Comparison of ENCODE assay signal across 16 cellular contexts in the genomic region with DNA sequence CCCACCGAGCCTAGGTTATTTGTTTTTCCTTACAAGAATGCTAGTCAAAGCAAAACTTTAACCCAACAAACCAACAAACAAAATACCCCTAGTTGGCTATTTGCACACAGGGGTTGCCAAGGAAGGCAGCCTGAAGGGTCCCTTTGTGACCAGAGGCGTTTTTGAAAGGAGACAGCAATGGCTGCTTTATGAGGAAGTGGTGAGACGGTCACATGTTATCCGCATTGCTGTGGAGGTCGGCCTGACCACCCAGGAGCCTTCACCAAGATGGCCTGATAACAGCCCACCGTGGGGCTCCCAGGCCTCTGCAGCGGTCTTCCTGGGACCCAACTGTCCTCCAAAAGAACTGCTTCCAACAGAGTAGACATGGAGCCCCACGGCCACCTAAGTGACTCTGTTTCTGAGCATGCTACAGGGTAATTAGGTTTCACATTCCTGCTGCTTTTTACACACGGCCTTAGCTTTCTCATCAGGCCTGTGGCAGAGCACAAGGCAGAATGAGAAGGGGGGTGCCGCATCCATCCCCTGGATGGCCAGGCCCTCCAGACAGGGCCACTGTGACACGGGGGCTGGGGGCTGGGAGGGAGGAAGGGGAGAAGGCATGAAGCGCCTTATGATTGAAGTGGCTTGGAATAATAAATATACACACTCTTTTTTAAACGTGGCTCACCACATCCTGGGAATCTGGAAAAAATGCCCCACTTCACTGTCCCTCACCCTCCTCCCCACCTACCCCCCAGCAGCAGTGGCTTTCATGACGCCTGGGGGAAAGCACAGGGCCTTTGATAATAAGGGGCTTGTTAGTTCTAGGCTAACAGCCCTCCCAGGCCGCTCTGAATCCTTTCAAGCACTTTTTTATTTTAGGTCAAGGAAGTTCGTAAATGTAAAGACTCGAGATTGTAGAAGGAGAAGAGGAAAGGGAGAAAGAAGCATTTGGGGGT.
DNase-seq lines count a peak whose midpoint lies in the region; TF ChIP-seq lines count a peak whose summit lies in the region.
"Had no signal": no experiment of that assay in that cellular context is flagged by ENCODE, and none has a peak within 500 bp of the region (broad histone marks: within the 10 kb centered on the region; RNA-seq: fewer than 3 reads in every experiment).

No MANE protein-coding gene starts in this region.

- H4K20me1 ChIP-seq in Karpas-422 (ENCODE audit: insufficient read depth, low read depth, low read length): no peaks in the 10 kb centered on the region
- H4K20me1 ChIP-seq in neural progenitor cell (ENCODE audit: low read depth): no peaks in the 10 kb centered on the region

- no peak overlapping the region for H3K4me3 Mint-ChIP-seq in neural progenitor cell
- H3K4me3 Mint-ChIP-seq: activated B cell treated with CpG ODN at 0.5 μM for 24 hours; activated naive CD4-positive, alpha-beta T cell treated with anti-CD3 and anti-CD28 coated beads, Interleukin-2, amount 50 U/mL, for 24 hours; CD14-positive monocyte; natural killer cell; stimulated activated naive CD8-positive, alpha-beta T cell treated with anti-CD3 and anti-CD28 coated beads, Interleukin-15, Interleukin-2, amounts not matched to agents 100 ng/mL and 50 ng/mL, for 24 hours had no signal

- TF ChIP-seq CTCF in neural progenitor cell (IDR thresholded peaks at IDR 0.05): no peak

- in situ Hi-C loops in ACHN (cut with HindIII; ENCODE audit: low pct_ligation_motif_present, low pct_unique_long_range_greater_than_20kb, low sequenced_read_pairs): no loop called here

- H3F3A ChIP-seq in neural progenitor cell (ENCODE audit: low read depth): peaks cover 27% of the 10 kb centered on the region

- H3K27ac ChIP-seq in Karpas-422 (ENCODE audit: low read length) (no peak overlapping the region), neural progenitor cell (no peak overlapping the region)
- H3K27ac ChIP-seq: parathyroid adenoma, SK-N-MC, thyroid gland had no signal

- H3K9me3 Mint-ChIP-seq in neural progenitor cell: no peaks in the 10 kb centered on the region
- H3K9me3 Mint-ChIP-seq: activated B cell treated with CpG ODN at 0.5 μM for 24 hours; activated naive CD4-positive, alpha-beta T cell treated with anti-CD3 and anti-CD28 coated beads, Interleukin-2, amount 50 U/mL, for 24 hours; natural killer cell; stimulated activated naive CD8-positive, alpha-beta T cell treated with anti-CD3 and anti-CD28 coated beads, Interleukin-15, Interleukin-2, amounts not matched to agents 100 ng/mL and 50 ng/mL, for 24 hours had no signal

- H3K36me3 Mint-ChIP-seq in neural progenitor cell: no peaks in the 10 kb centered on the region
- H3K36me3 Mint-ChIP-seq: CD14-positive monocyte, natural killer cell had no signal

- no peak overlapping the region for H3K27ac Mint-ChIP-seq in neural progenitor cell
- H3K27ac Mint-ChIP-seq: activated B cell treated with CpG ODN at 0.5 μM for 24 hours; activated naive CD4-positive, alpha-beta T cell treated with anti-CD3 and anti-CD28 coated beads, Interleukin-2, amount 50 U/mL, for 24 hours; CD14-positive monocyte; natural killer cell; stimulated activated naive CD8-positive, alpha-beta T cell treated with anti-CD3 and anti-CD28 coated beads, Interleukin-15, Interleukin-2, amounts not matched to agents 100 ng/mL and 50 ng/mL, for 24 hours had no signal

- H3K9me3 ChIP-seq in Karpas-422 (ENCODE audit: low read length) (no peaks in the 10 kb centered on the region), neural progenitor cell (ENCODE audit: low read depth) (no peaks in the 10 kb centered on the region)
- H3K9me3 ChIP-seq: thyroid gland had no signal

- H3K4me2 ChIP-seq in Karpas-422 (ENCODE audit: low read depth, low read length, poor library complexity, severe bottlenecking) (no peak overlapping the region), neural progenitor cell (no peak overlapping the region)

- H3K9me2 ChIP-seq in Karpas-422 (replicated peaks; ENCODE audit: insufficient read depth, low read length): no peaks in the 10 kb centered on the region

- H3K4me3 ChIP-seq in Karpas-422 (ENCODE audit: low read length) (no peak overlapping the region), neural progenitor cell (no peak overlapping the region)
- H3K4me3 ChIP-seq: SK-N-MC, thyroid gland had no signal

- H3K27me3 Mint-ChIP-seq in neural progenitor cell (ENCODE audit: insufficient read depth, low read depth): peaks cover 4% of the 10 kb centered on the region
- H3K27me3 Mint-ChIP-seq: activated naive CD4-positive, alpha-beta T cell treated with anti-CD3 and anti-CD28 coated beads, Interleukin-2, amount 50 U/mL, for 24 hours; stimulated activated naive CD8-positive, alpha-beta T cell treated with anti-CD3 and anti-CD28 coated beads, Interleukin-15, Interleukin-2, amounts not matched to agents 100 ng/mL and 50 ng/mL, for 24 hours had no signal

- H3K27me3 ChIP-seq in Karpas-422 (ENCODE audit: low read length) (no peaks in the 10 kb centered on the region), neural progenitor cell (peaks cover 19% of the 10 kb centered on the region)
- H3K27me3 ChIP-seq: thyroid gland had no signal

- H3K36me3 ChIP-seq in Karpas-422 (ENCODE audit: insufficient read depth, low read length): no peaks in the 10 kb centered on the region
- no peaks in the 10 kb centered on the region for H3K36me3 ChIP-seq in neural progenitor cell
- H3K36me3 ChIP-seq: thyroid gland had no signal

- no peaks in the 10 kb centered on the region for H3K4me1 ChIP-seq in Karpas-422 (ENCODE audit: low read length)
- peaks cover 45% of the 10 kb centered on the region for H3K4me1 ChIP-seq in neural progenitor cell
- H3K4me1 ChIP-seq: parathyroid adenoma, thyroid gland had no signal

- H3K79me2 ChIP-seq in Karpas-422 (ENCODE audit: low read length) (no peaks in the 10 kb centered on the region), neural progenitor cell (ENCODE audit: low read depth) (no peaks in the 10 kb centered on the region)
- H3K79me2 ChIP-seq: parathyroid adenoma had no signal

- H2AFZ ChIP-seq in Karpas-422 (ENCODE audit: low read length) (no peak overlapping the region), neural progenitor cell (replicated peaks) (peak overlapping the region; percentile 51)
- H2AFZ ChIP-seq: parathyroid adenoma had no signal

- DNase-seq in EH (ENCODE audit: low read depth) (peak; percentile 27), Karpas-422 (peak; percentile 25), astrocyte of the hippocampus (ENCODE audit: low read depth, low spot score) (peak; percentile 41), neural progenitor cell (ENCODE audit: low spot score) (no peak), NCI-H446 (lab: John Stamatoyannopoulos, UW) (no peak), NCI-H2171 (lab: John Stamatoyannopoulos, UW) (no peak), ACHN (no peak), mucosa of gallbladder (ENCODE audit: low spot score) (no peak)

- peaks cover 28% of the 10 kb centered on the region for H3K4me1 Mint-ChIP-seq in neural progenitor cell
- H3K4me1 Mint-ChIP-seq: activated B cell treated with CpG ODN at 0.5 μM for 24 hours; activated naive CD4-positive, alpha-beta T cell treated with anti-CD3 and anti-CD28 coated beads, Interleukin-2, amount 50 U/mL, for 24 hours had no signal

- H3K9ac ChIP-seq in Karpas-422 (ENCODE audit: low read length): no peak overlapping the region
- H3K9ac ChIP-seq in neural progenitor cell: no peak overlapping the region
- H3K9ac ChIP-seq: parathyroid adenoma had no signal

Comparison
In these comparisons a context has a peak if more than half of its experiments do, and no peak if none do; other contexts are left out.
1. DNase-seq: peak in EH (single experiment), Karpas-422 (single experiment) and astrocyte of the hippocampus (single experiment); none in neural progenitor cell (single experiment), NCI-H446 (0 of 2), NCI-H2171 (single experiment), ACHN (single experiment) and mucosa of gallbladder (single experiment).